3 cellular contexts compared by ENCODE assay signal in genomic region chr11:101063706-101064105, GRCh38.
"Had no signal": no experiment of that assay in that cellular context is flagged by ENCODE, and none has a peak within 500 bp of the region (broad histone marks: within the 10 kb centered on the region; RNA-seq: fewer than 3 reads in every experiment).

No MANE protein-coding gene starts in this region.

- H3K4me3 ChIP-seq: GM12878 had no signal

- DNase-seq: GDM1, GF-D8 had no signal

- ATAC-seq: GM12878 had no signal
